In the genomic region with DNA sequence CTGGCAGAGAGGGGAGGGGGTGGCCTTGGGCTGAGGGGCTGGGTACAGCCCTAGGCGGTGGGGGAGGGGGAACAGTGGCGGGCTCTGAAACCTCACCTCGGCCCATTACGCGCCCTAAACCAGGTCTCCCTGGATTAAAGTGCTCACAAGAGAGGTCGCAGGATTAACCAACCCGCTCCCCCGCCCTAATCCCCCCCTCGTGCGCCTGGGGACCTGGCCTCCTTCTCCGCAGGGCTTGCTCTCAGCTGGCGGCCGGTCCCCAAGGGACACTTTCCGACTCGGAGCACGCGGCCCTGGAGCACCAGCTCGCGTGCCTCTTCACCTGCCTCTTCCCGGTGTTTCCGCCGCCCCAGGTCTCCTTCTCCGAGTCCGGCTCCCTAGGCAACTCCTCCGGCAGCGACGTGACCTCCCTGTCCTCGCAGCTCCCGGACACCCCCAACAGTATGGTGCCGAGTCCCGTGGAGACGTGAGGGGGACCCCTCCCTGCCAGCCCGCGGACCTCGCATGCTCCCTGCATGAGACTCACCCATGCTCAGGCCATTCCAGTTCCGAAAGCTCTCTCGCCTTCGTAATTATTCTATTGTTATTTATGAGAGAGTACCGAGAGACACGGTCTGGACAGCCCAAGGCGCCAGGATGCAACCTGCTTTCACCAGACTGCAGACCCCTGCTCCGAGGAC, we compare ENCODE assay signal across 9 cellular contexts. TPM values are rescaled to one million over a fixed set of nuclear protein-coding genes. Genes with fewer than 3 reads are reported as not detected.
DNase-seq lines count a peak whose midpoint lies in the region; ATAC-seq and TF ChIP-seq lines count a peak whose summit lies in the region.
"Had no signal": no experiment of that assay in that cellular context is flagged by ENCODE, and none has a peak within 500 bp of the region (broad histone marks: within the 10 kb centered on the region; RNA-seq: fewer than 3 reads in every experiment).

No MANE protein-coding gene starts in this region.

- H3K27ac Mint-ChIP-seq in activated naive CD4-positive, alpha-beta T cell treated with anti-CD3 and anti-CD28 coated beads, Interleukin-2, amount 10 ng/mL, durations not matched to agents 7 days and 5 days = peak overlapping the region; percentile 73
- H3K27ac Mint-ChIP-seq in activated naive CD8-positive, alpha-beta T cell = no peak overlapping the region
- peak overlapping the region; percentile 69 for H3K27ac Mint-ChIP-seq in type B pancreatic cell

- peaks cover 64% of the 10 kb centered on the region for H3K4me1 Mint-ChIP-seq in activated naive CD4-positive, alpha-beta T cell treated with anti-CD3 and anti-CD28 coated beads, Interleukin-2, amount 10 ng/mL, durations not matched to agents 7 days and 5 days
- peaks cover 47% of the 10 kb centered on the region for H3K4me1 Mint-ChIP-seq in activated naive CD8-positive, alpha-beta T cell (ENCODE audit: low read depth)
- peaks cover 27% of the 10 kb centered on the region for H3K4me1 Mint-ChIP-seq in type B pancreatic cell (ENCODE audit: unreplicated experiment)

- peak overlapping the region; percentile 71 for H3K4me3 Mint-ChIP-seq in activated naive CD4-positive, alpha-beta T cell treated with anti-CD3 and anti-CD28 coated beads, Interleukin-2, amount 10 ng/mL, durations not matched to agents 7 days and 5 days
- peak overlapping the region; percentile 73 for H3K4me3 Mint-ChIP-seq in activated naive CD8-positive, alpha-beta T cell
- H3K4me3 Mint-ChIP-seq in type B pancreatic cell = peak overlapping the region; percentile 85

- H3K36me3 Mint-ChIP-seq in activated naive CD4-positive, alpha-beta T cell treated with anti-CD3 and anti-CD28 coated beads, Interleukin-2, amount 10 ng/mL, durations not matched to agents 7 days and 5 days = peaks cover 3% of the 10 kb centered on the region
- no peaks in the 10 kb centered on the region for H3K36me3 Mint-ChIP-seq in activated naive CD8-positive, alpha-beta T cell
- peaks cover 3% of the 10 kb centered on the region for H3K36me3 Mint-ChIP-seq in type B pancreatic cell

- H3K4me3 ChIP-seq in lung = no peak overlapping the region
- no peak overlapping the region for H3K4me3 ChIP-seq in MG63

- ATAC-seq in lung (ENCODE audit: insufficient read depth, low FRiP score) = peak; percentile 5

- H3K36me3 ChIP-seq in lung (ENCODE audit: control insufficient read depth in 2 of 2, insufficient read depth in 2 of 2, low read length in 2 of 2) (no peaks in the 10 kb centered on the region), MG63 (no peaks in the 10 kb centered on the region; the same call in 1 of the 2 replicates)

- DNase-seq in activated naive CD4-positive, alpha-beta T cell treated with anti-CD3 and anti-CD28 coated beads, Interleukin-2, amount 10 ng/mL, durations not matched to agents 7 days and 5 days = no peak
- no peak for DNase-seq in activated naive CD4-positive, alpha-beta T cell treated with anti-CD3 and anti-CD28 coated beads, Interleukin-2, amount 50 U/mL, for 16 hours
- DNase-seq in lung (ENCODE audit: low spot score) = no peak
- no peak for DNase-seq in type B pancreatic cell (ENCODE audit: extremely low spot score, unreplicated experiment)
- no peak for DNase-seq in MG63
- DNase-seq in islet precursor cell = no peak
- DNase-seq in NCI-H128 (lab: John Stamatoyannopoulos, UW; ENCODE audit: unreplicated experiment) = no peak

- H3K27me3 Mint-ChIP-seq in activated naive CD4-positive, alpha-beta T cell treated with anti-CD3 and anti-CD28 coated beads, Interleukin-2, amount 10 ng/mL, durations not matched to agents 7 days and 5 days = peaks cover 97% of the 10 kb centered on the region
- peaks cover 46% of the 10 kb centered on the region for H3K27me3 Mint-ChIP-seq in activated naive CD8-positive, alpha-beta T cell
- H3K27me3 Mint-ChIP-seq in type B pancreatic cell = peaks cover 87% of the 10 kb centered on the region

- peaks cover 15 to 49% of the 10 kb centered on the region in 2 donors for H3K4me1 ChIP-seq in lung (ENCODE audit: control insufficient read depth in 2 of 2, insufficient read depth in 2 of 2, low read length in 2 of 2)

- CTCF ChIA-PET in activated naive CD4-positive, alpha-beta T cell treated with anti-CD3 and anti-CD28 coated beads, Interleukin-2, amount 10 ng/mL, durations not matched to agents 7 days and 5 days (lab: Charles Lee) = no interaction called here

- peaks cover 0 to 23% of the 10 kb centered on the region in 2 donors for H3K9me3 ChIP-seq in lung (ENCODE audit: control insufficient read depth in 2 of 2, insufficient read depth in 1 of 2, low read length in 1 of 2)
- H3K9me3 ChIP-seq in MG63 = no peaks in the 10 kb centered on the region
- H3K9me3 ChIP-seq: testis had no signal

- H3K27me3 ChIP-seq in lung (ENCODE audit: control insufficient read depth, insufficient read depth) = peaks cover 11% of the 10 kb centered on the region
- H3K27me3 ChIP-seq in MG63 = no peaks in the 10 kb centered on the region
- H3K27me3 ChIP-seq: testis had no signal

- WGBS in lung, 2 donors = 3 to 9% methylated on average over 40 to 42 of the region's 42 CpGs

- no peaks in the 10 kb centered on the region for H3K9me3 Mint-ChIP-seq in activated naive CD4-positive, alpha-beta T cell treated with anti-CD3 and anti-CD28 coated beads, Interleukin-2, amount 10 ng/mL, durations not matched to agents 7 days and 5 days
- no peaks in the 10 kb centered on the region for H3K9me3 Mint-ChIP-seq in activated naive CD8-positive, alpha-beta T cell (ENCODE audit: low read depth)
- no peaks in the 10 kb centered on the region for H3K9me3 Mint-ChIP-seq in type B pancreatic cell

- no peak overlapping the region for H3K27ac ChIP-seq in lung (ENCODE audit: low read depth in 1 of 2, low read length in 1 of 2)
- H3K27ac ChIP-seq: testis had no signal

- TF ChIP-seq CTCF in lung (IDR thresholded peaks at IDR 0.05; ENCODE audit: control extremely low read depth, extremely low read depth) = no peak
- TF ChIP-seq CTCF in type B pancreatic cell (conservative IDR thresholded peaks at IDR 0.05) = no peak

RNA-seq across cellular contexts. Expression of gene ISL2, which starts 4.9 kb away (rescaled TPM):
- total RNA-seq in lung (under 1 TPM in 1 of 2 donors, not detected in 1; 0.86 TPM), type B pancreatic cell (ENCODE audit: low replicate concordance) (1.2 and 4.5 TPM in 2 replicates)
- under 1 TPM; 0.22 to 0.38 TPM for polyA plus RNA-seq in lung
- total RNA-seq in MG63 (2014; rRNA removed; shearing (Covaris generic); ENCODE audit: low replicate concordance) = 0.27 and 3.6 TPM in 2 replicates

RNA-seq across cellular contexts. Expression of gene ETFA, which starts 30.2 kb away (rescaled TPM):
- total RNA-seq in lung (10 to 100 TPM; 80.5 to 87.0 TPM), type B pancreatic cell (ENCODE audit: low replicate concordance) (135 and 149 TPM in 2 replicates)
- polyA plus RNA-seq in lung = 10 to 100 TPM; 54.5 to 96.4 TPM
- total RNA-seq in MG63 (2014; rRNA removed; shearing (Covaris generic); ENCODE audit: low replicate concordance) = 362 and 427 TPM in 2 replicates
